Comparison of ENCODE assay signal across 18 cellular contexts in genomic region chrX:133981908-133982307, GRCh38. TPM values are rescaled to one million over a fixed set of nuclear protein-coding genes. Genes with fewer than 3 reads are reported as not detected.
DNase-seq lines count a peak whose midpoint lies in the region; ATAC-seq and TF ChIP-seq lines count a peak whose summit lies in the region.
"Had no signal": no experiment of that assay in that cellular context is flagged by ENCODE, and none has a peak within 500 bp of the region (broad histone marks: within the 10 kb centered on the region; RNA-seq: fewer than 3 reads in every experiment).

No MANE protein-coding gene starts in this region.

- H3K4me1 Mint-ChIP-seq in neural progenitor cell: peaks cover 56% of the 10 kb centered on the region
- no peaks in the 10 kb centered on the region for H3K4me1 Mint-ChIP-seq in Calu3 (ENCODE audit: low read depth, unreplicated experiment)

- 40% methylated on average over 1 of the region's 3 CpGs for WGBS in HUES64

- peak; percentile 60 for DNase-seq in AG09319 (ENCODE audit: extremely low read depth, low read depth)
- DNase-seq in fibroblast of peridontal ligament (ENCODE audit: extremely low read depth): peak; percentile 93
- no peak for DNase-seq in neural progenitor cell (ENCODE audit: low spot score)
- no peak for DNase-seq in foreskin keratinocyte
- DNase-seq in GM13977 (ENCODE audit: low spot score): no peak
- no peak for DNase-seq in Calu3
- DNase-seq: 8988T; BE2C; CD4-positive, alpha-beta T cell; DMS53; KBM-7; NCI-H1105; NCI-H2081 treated with DMSO at 0.1 percent for 48 hours had no signal

- no peak overlapping the region for H2AFZ ChIP-seq in neural progenitor cell (replicated peaks)

- H3K27me3 ChIP-seq in HUES64 (ENCODE audit: insufficient read depth, low read length): peaks cover 15% of the 10 kb centered on the region
- no peaks in the 10 kb centered on the region for H3K27me3 ChIP-seq in neural progenitor cell
- peaks cover 22% of the 10 kb centered on the region for H3K27me3 ChIP-seq in foreskin keratinocyte
- H3K27me3 ChIP-seq: BE2C, SJSA1 had no signal

- in situ Hi-C loops in GM13977 (cut with MboI; ENCODE audit: low pct_unique_long_range_greater_than_20kb, low sequenced_read_pairs, unreplicated experiment): no loop called here

- H3K4me1 ChIP-seq in HUES64 (ENCODE audit: insufficient read depth, low read length) (peaks cover 46% of the 10 kb centered on the region), neural progenitor cell (peaks cover 56% of the 10 kb centered on the region), foreskin keratinocyte (no peaks in the 10 kb centered on the region)
- H3K4me1 ChIP-seq: BE2C had no signal

- CTCF ChIA-PET in Calu3 (lab: Charles Lee): no interaction called here

- BruUV-seq in Calu3 (replicated peaks; lab: Mats Ljungman, UMichigan): no TSS peak

- H3K4me2 ChIP-seq in neural progenitor cell: peak overlapping the region; percentile 85

- no peaks in the 10 kb centered on the region for H3K36me3 Mint-ChIP-seq in neural progenitor cell
- peaks cover 1% of the 10 kb centered on the region for H3K36me3 Mint-ChIP-seq in Calu3 (ENCODE audit: insufficient read depth, unreplicated experiment)

- H4K20me1 ChIP-seq in neural progenitor cell (ENCODE audit: low read depth): peaks cover 21% of the 10 kb centered on the region

- H3K4me3 ChIP-seq in HUES64 (ENCODE audit: low read length): peak overlapping the region; percentile 70; the same call in 1 of the 2 replicates
- H3K4me3 ChIP-seq in neural progenitor cell: peak overlapping the region; percentile 66
- H3K4me3 ChIP-seq: SJSA1 had no signal

- peaks cover 85% of the 10 kb centered on the region for H3K79me2 ChIP-seq in neural progenitor cell (ENCODE audit: low read depth)

- H3K36me3 ChIP-seq in HUES64 (ENCODE audit: insufficient read depth, low read length) (peaks cover 2% of the 10 kb centered on the region; the same call in 1 of the 2 replicates), neural progenitor cell (no peaks in the 10 kb centered on the region)
- H3K36me3 ChIP-seq: BE2C, SJSA1 had no signal

- peak overlapping the region; percentile 91 for H3K4me3 Mint-ChIP-seq in neural progenitor cell
- no peak overlapping the region for H3K4me3 Mint-ChIP-seq in Calu3 (ENCODE audit: low read depth, unreplicated experiment)
- H3K4me3 Mint-ChIP-seq: CD4-positive, alpha-beta T cell had no signal

- no peak overlapping the region for H3K27ac ChIP-seq in HUES64 (ENCODE audit: low read depth, low read length)
- H3K27ac ChIP-seq in neural progenitor cell: peak overlapping the region; percentile 83
- H3K27ac ChIP-seq in foreskin keratinocyte: no peak overlapping the region
- H3K27ac ChIP-seq: SJSA1 had no signal

- no peaks in the 10 kb centered on the region for H3K9me3 Mint-ChIP-seq in neural progenitor cell
- H3K9me3 Mint-ChIP-seq in Calu3 (ENCODE audit: low read depth, unreplicated experiment): no peaks in the 10 kb centered on the region
- H3K9me3 Mint-ChIP-seq: CD4-positive, alpha-beta T cell had no signal

- H3K9ac ChIP-seq in HUES64 (ENCODE audit: low read depth, low read length) (no peak overlapping the region), neural progenitor cell (no peak overlapping the region)

- peaks cover 49% of the 10 kb centered on the region for H3F3A ChIP-seq in neural progenitor cell (ENCODE audit: low read depth)

- H3K9me3 ChIP-seq in HUES64 (ENCODE audit: insufficient read depth, low read depth, low read length) (no peaks in the 10 kb centered on the region), neural progenitor cell (ENCODE audit: low read depth) (no peaks in the 10 kb centered on the region)
- H3K9me3 ChIP-seq: BE2C, SJSA1 had no signal

- H3K27ac Mint-ChIP-seq in neural progenitor cell (peak overlapping the region; percentile 22), Calu3 (ENCODE audit: unreplicated experiment) (no peak overlapping the region)
- H3K27ac Mint-ChIP-seq: CD4-positive, alpha-beta T cell had no signal

- TF ChIP-seq CTCF in AG09319 (IDR thresholded peaks at IDR 0.05; ENCODE audit: low read depth, low read length): no peak
- TF ChIP-seq CTCF in neural progenitor cell (IDR thresholded peaks at IDR 0.05): no peak
- no peak for TF ChIP-seq CTCF in foreskin keratinocyte (conservative IDR thresholded peaks at IDR 0.05)
- TF ChIP-seq CTCF in GM13977 (IDR thresholded peaks at IDR 0.05; ENCODE audit: extremely low read depth, insufficient read depth, missing control alignments): no peak
- TF ChIP-seq CTCF in Calu3 (IDR thresholded peaks at IDR 0.05; ENCODE audit: unreplicated experiment): no peak

- peaks cover 4% of the 10 kb centered on the region for H3K27me3 Mint-ChIP-seq in neural progenitor cell (ENCODE audit: insufficient read depth, low read depth)
- H3K27me3 Mint-ChIP-seq in Calu3 (ENCODE audit: unreplicated experiment): peaks cover 16% of the 10 kb centered on the region

- intact Hi-C loops in Calu3 (cut with micrococcal nuclease; ENCODE audit: unreplicated experiment): no loop called here

- no peak for ATAC-seq in foreskin keratinocyte
- ATAC-seq in HG03520 (IDR thresholded peaks at IDR 0.05; ENCODE audit: unreplicated experiment): no peak
- ATAC-seq: Panc1 had no signal

RNA-seq across cellular contexts. Expression of gene GPC3, which starts 3.5 kb away (rescaled TPM):
- 61.5 TPM for polyA plus RNA-seq in HUES64 (2013, experiment 1 of 2)
- polyA plus RNA-seq in HUES64 (2013, experiment 2 of 2): 75.8 TPM
- total RNA-seq in neural progenitor cell (ENCODE audit: low replicate concordance) (968 and 1,039 TPM in 2 replicates), foreskin keratinocyte (0.10 and 0.11 TPM in 2 replicates), Calu3 (2022) (2.3 and 4.0 TPM in 2 replicates)
- polyA plus RNA-seq in foreskin keratinocyte: 0.06 and 0.14 TPM in 2 replicates
- total RNA-seq: NCI-H460 had no signal

Comparison
In these comparisons a context has a peak if more than half of its experiments do, and no peak if none do; other contexts are left out.
1. DNase-seq: peak in AG09319 (single experiment) and fibroblast of peridontal ligament (single experiment); none in neural progenitor cell (single experiment), foreskin keratinocyte (0 of 2), GM13977 (single experiment) and Calu3 (single experiment).
2. RNA of gene GPC3, which starts 3.5 kb away (total RNA-seq): 968 to 1,039 TPM in neural progenitor cell; 2.3 to 4.0 TPM in Calu3 and 0.10 to 0.11 TPM in foreskin keratinocyte; every median in the first group is over 100 times any median in the second.